Comparison of ENCODE assay signal across 31 cellular contexts in the genomic region with DNA sequence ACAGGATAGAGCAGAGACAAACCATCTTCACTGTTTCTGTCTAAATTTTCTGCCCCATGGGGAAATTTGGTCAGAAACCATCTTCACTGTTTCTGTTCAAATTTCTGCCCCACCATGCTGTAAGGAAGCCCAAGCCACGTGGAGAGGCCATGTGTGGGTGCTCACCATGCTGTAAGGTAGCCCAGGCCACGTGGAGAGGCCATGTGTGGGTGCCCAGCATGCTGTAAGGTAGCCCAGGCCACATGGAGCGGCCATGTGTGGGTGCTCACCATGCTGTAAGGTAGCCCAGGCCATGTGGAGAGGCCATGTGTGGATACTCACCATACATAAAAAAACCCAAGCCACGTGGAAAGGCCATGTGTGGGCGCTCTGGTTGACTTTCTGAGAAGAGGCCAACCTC.
"Had no signal": no experiment of that assay in that cellular context is flagged by ENCODE, and none has a peak within 500 bp of the region (broad histone marks: within the 10 kb centered on the region; RNA-seq: fewer than 3 reads in every experiment).

No MANE protein-coding gene starts in this region.

- H3K4me3 ChIP-seq: pancreas, prostate gland, skin epidermis, smooth muscle cell, spleen, suprapubic skin, testis, tibial artery, transverse colon, upper lobe of right lung, uterus had no signal

- H3K27ac ChIP-seq: pancreas, prostate gland, skin epidermis, spleen, suprapubic skin, testis, tibial artery, transverse colon, upper lobe of right lung, uterus had no signal

- DNase-seq: naive B cell; naive thymus-derived CD8-positive, alpha-beta T cell; nephron progenitor cell; occipital lobe; pancreas; retina; right cardiac atrium; spleen; stimulated activated CD4-positive, alpha-beta T cell treated with anti-CD3 and anti-CD28 coated beads, Interleukin-12 subunit alpha, Interleukin-12 subunit beta, amount 100 ng/mL, for 4 hours; stimulated activated CD4-positive, alpha-beta T cell treated with anti-CD3 and anti-CD28 coated beads, Interleukin-1b, Interleukin-23, amount 100 ng/mL, for 48 hours; stimulated activated CD4-positive, alpha-beta T cell treated with anti-CD3 and anti-CD28 coated beads, Interleukin-4, amount 100 ng/mL, for 1 hour; stimulated activated CD4-positive, alpha-beta T cell treated with anti-CD3 and anti-CD28 coated beads, Interleukin-4, amount 100 ng/mL, for 4 hours; stimulated activated CD8-positive, alpha-beta memory T cell treated with anti-CD3 and anti-CD28 coated beads, Interleukin-4, amount 100 ng/mL, for 48 hours; stimulated activated naive CD4-positive, alpha-beta T cell; stimulated activated naive CD8-positive, alpha-beta T cell treated with anti-CD3 and anti-CD28 coated beads, Interleukin-15, amount 100 ng/mL, for 72 hours; stimulated activated naive CD8-positive, alpha-beta T cell treated with anti-CD3 and anti-CD28 coated beads, Interleukin-15, Interleukin-2, amounts not matched to agents 100 U/mL and 50 U/mL, for 24 hours; substantia nigra; testis; tibial artery; transverse colon; upper lobe of right lung; uterus had no signal

- H3K4me1 ChIP-seq: pancreas, prostate gland, spleen, suprapubic skin, testis, tibial artery, transverse colon, upper lobe of right lung, uterus had no signal

- H3K9me3 Mint-ChIP-seq: neural crest cell, type B pancreatic cell had no signal

- H3K27me3 Mint-ChIP-seq: naive B cell; naive thymus-derived CD8-positive, alpha-beta T cell; natural killer cell treated with Interleukin-12 subunit alpha and Interleukin-12 subunit beta and Interleukin-15 and Interleukin-18, amount 100 ng/mL, for 72 hours; stimulated activated memory B cell treated with anti-CD40 and anti-IgM and Interleukin-4, amounts not matched to agents 10 μg/mL and 1 μg/mL and 100 μg/mL, for 72 hours; stimulated activated naive CD8-positive, alpha-beta T cell treated with anti-CD3 and anti-CD28 coated beads, Interleukin-15, amount 100 ng/mL, for 72 hours had no signal

- H3K4me1 Mint-ChIP-seq: naive B cell; naive thymus-derived CD8-positive, alpha-beta T cell; stimulated activated memory B cell treated with anti-CD40 and anti-IgM and Interleukin-4, amounts not matched to agents 10 μg/mL and 1 μg/mL and 100 μg/mL, for 72 hours; stimulated activated naive CD8-positive, alpha-beta T cell treated with anti-CD3 and anti-CD28 coated beads, Interleukin-15, amount 100 ng/mL, for 72 hours had no signal

- H3K36me3 Mint-ChIP-seq: naive B cell; stimulated activated memory B cell treated with anti-CD40 and anti-IgM and Interleukin-4, amounts not matched to agents 10 μg/mL and 1 μg/mL and 100 μg/mL, for 72 hours; type B pancreatic cell had no signal

- H3K4me3 Mint-ChIP-seq: naive B cell; naive thymus-derived CD8-positive, alpha-beta T cell; natural killer cell treated with Interleukin-12 subunit alpha and Interleukin-12 subunit beta and Interleukin-15 and Interleukin-18, amount 100 ng/mL, for 72 hours; nephron progenitor cell; neural crest cell; stimulated activated memory B cell treated with anti-CD40 and anti-IgM and Interleukin-4, amounts not matched to agents 10 μg/mL and 1 μg/mL and 100 μg/mL, for 72 hours; stimulated activated naive CD8-positive, alpha-beta T cell treated with anti-CD3 and anti-CD28 coated beads, Interleukin-15, amount 100 ng/mL, for 72 hours; type B pancreatic cell had no signal

- FAIRE-seq: pancreas had no signal

- H3K36me3 ChIP-seq: pancreas, prostate gland, spleen, suprapubic skin, tibial artery, transverse colon, upper lobe of right lung, uterus had no signal

- H3K27ac Mint-ChIP-seq: naive B cell; naive thymus-derived CD8-positive, alpha-beta T cell; natural killer cell treated with Interleukin-12 subunit alpha and Interleukin-12 subunit beta and Interleukin-15 and Interleukin-18, amount 100 ng/mL, for 72 hours; nephron progenitor cell; stimulated activated memory B cell treated with anti-CD40 and anti-IgM and Interleukin-4, amounts not matched to agents 10 μg/mL and 1 μg/mL and 100 μg/mL, for 72 hours; stimulated activated naive CD8-positive, alpha-beta T cell treated with anti-CD3 and anti-CD28 coated beads, Interleukin-15, amount 100 ng/mL, for 72 hours; type B pancreatic cell had no signal

- H3K4me2 ChIP-seq: smooth muscle cell had no signal

- H3K9me3 ChIP-seq: pancreas, prostate gland, testis, upper lobe of right lung, uterus had no signal

- H3K27me3 ChIP-seq: pancreas, spleen, testis, tibial artery, transverse colon, upper lobe of right lung, uterus had no signal

- ATAC-seq: naive thymus-derived CD8-positive, alpha-beta T cell; natural killer cell treated with Interleukin-12 subunit alpha and Interleukin-12 subunit beta and Interleukin-15 and Interleukin-18, amount 100 ng/mL, for 72 hours; pancreas; right cardiac atrium; sciatic nerve; stimulated activated memory B cell treated with anti-CD40 and anti-IgM and Interleukin-4, amounts not matched to agents 10 μg/mL and 1 μg/mL and 100 μg/mL, for 72 hours; stimulated activated naive CD8-positive, alpha-beta T cell treated with anti-CD3 and anti-CD28 coated beads, Interleukin-15, amount 100 ng/mL, for 72 hours; stimulated activated naive CD8-positive, alpha-beta T cell treated with anti-CD3 and anti-CD28 coated beads, Interleukin-15, Interleukin-2, amounts not matched to agents 100 U/mL and 50 U/mL, for 24 hours; upper lobe of right lung had no signal
